20 cellular contexts compared by ENCODE assay signal in the genomic region with DNA sequence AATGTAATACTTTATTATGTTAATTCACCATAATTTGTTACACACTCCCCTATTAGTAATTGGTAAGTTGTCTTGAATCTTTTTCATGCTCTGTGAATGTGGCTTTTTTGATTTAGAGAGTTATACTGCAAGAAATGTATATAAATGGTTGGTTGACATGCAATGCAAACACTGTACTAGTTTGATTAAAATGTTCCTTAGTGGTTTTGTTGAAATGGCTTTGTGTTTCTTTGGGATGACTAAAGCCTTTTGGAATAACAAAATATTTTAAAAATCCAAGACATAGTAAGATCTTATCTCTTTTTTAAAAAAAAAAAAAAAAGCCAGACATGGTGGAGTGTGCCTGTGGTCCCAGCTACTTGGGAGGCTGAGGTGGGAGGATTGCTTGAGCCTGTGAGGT. TPM values are rescaled to one million over a fixed set of nuclear protein-coding genes. Genes with fewer than 3 reads are reported as not detected.
A peak's percentile ranks its signal among the peaks of the same experiment; 100 is the strongest.
DNase-seq lines count a peak whose midpoint lies in the region; ATAC-seq and TF ChIP-seq lines count a peak whose summit lies in the region.
"Had no signal": no experiment of that assay in that cellular context is flagged by ENCODE, and none has a peak within 500 bp of the region (broad histone marks: within the 10 kb centered on the region; RNA-seq: fewer than 3 reads in every experiment).

No MANE protein-coding gene starts in this region.

- H3K27ac ChIP-seq in GM23248: no peak overlapping the region
- H3K27ac ChIP-seq: A549 had no signal

- in situ Hi-C loops in GM23248 (cut with MboI): no loop called here

- peaks cover 3% of the 10 kb centered on the region; the same call in 1 of the 2 replicates for H4K20me1 ChIP-seq in GM23248 (ENCODE audit: insufficient read depth)

- H3F3A ChIP-seq in GM23248 (ENCODE audit: insufficient read depth): peaks cover 8% of the 10 kb centered on the region

- H3K4me3 Mint-ChIP-seq in chondrocyte (ENCODE audit: unreplicated experiment): no peak overlapping the region
- H3K4me3 Mint-ChIP-seq: CD4-positive, alpha-beta memory T cell; GM23338; H9 had no signal

- no peak overlapping the region for H3K4me2 ChIP-seq in GM23248 (ENCODE audit: unreplicated experiment)
- H3K4me2 ChIP-seq: A549, GM23338 had no signal

- no peak overlapping the region for H2AFZ ChIP-seq in GM23248
- H2AFZ ChIP-seq: GM23338 had no signal

- H3K4me1 ChIP-seq in GM23248 (ENCODE audit: insufficient read depth) (peaks cover 13% of the 10 kb centered on the region), adipocyte (ENCODE audit: control insufficient read depth, insufficient read depth, low read length) (peaks cover 13% of the 10 kb centered on the region)
- H3K4me1 ChIP-seq: A549 had no signal

- H3K4me3 ChIP-seq in GM23248 (no peak overlapping the region), adipocyte (ENCODE audit: low read length) (no peak overlapping the region)
- H3K4me3 ChIP-seq: A549, GM23338 had no signal

- peaks cover 100% of the 10 kb centered on the region for H3K79me2 ChIP-seq in GM23248 (ENCODE audit: insufficient read depth)

- H3K36me3 ChIP-seq in GM23248 (ENCODE audit: low read depth): peaks cover 15% of the 10 kb centered on the region
- H3K36me3 ChIP-seq in adipocyte (ENCODE audit: control insufficient read depth, insufficient read depth, low read length, severe bottlenecking): peaks cover 26% of the 10 kb centered on the region

- TF ChIP-seq CTCF in chondrocyte (IDR thresholded peaks at IDR 0.05): no peak

- H3K27ac Mint-ChIP-seq in chondrocyte (ENCODE audit: unreplicated experiment): peak overlapping the region; percentile 74
- H3K27ac Mint-ChIP-seq: CD4-positive, alpha-beta memory T cell; GM23338; H9 had no signal

- DNase-seq in GM23248 (peak; percentile 10), adipocyte (ENCODE audit: low read depth) (peak; percentile 33), chondrocyte (ENCODE audit: low spot score) (no peak), hepatic stellate cell (ENCODE audit: low spot score) (peak; percentile 53), NCI-H524 treated with DMSO at 0.1 percent for 48 hours (lab: John Stamatoyannopoulos, UW) (no peak), NCI-H1694 treated with DMSO at 0.1 percent for 48 hours (lab: John Stamatoyannopoulos, UW) (no peak), AG20443 (ENCODE audit: low spot score) (no peak)
- DNase-seq: 8988T; ACHN; C1 segment of cervical spinal cord; Calu3; CD4-positive, alpha-beta memory T cell; COR-L47; DMS53; DMS79 treated with DMSO at 0.1 percent for 48 hours; H9 had no signal

- no peaks in the 10 kb centered on the region for H3K27me3 Mint-ChIP-seq in chondrocyte (ENCODE audit: low read depth)
- H3K27me3 Mint-ChIP-seq: CD4-positive, alpha-beta memory T cell had no signal

- H3K9ac ChIP-seq in GM23248: no peak overlapping the region
- H3K9ac ChIP-seq in adipocyte (ENCODE audit: low read length): no peak overlapping the region

- no peaks in the 10 kb centered on the region for H3K27me3 ChIP-seq in GM23248 (replicated peaks; ENCODE audit: insufficient read depth)
- no peaks in the 10 kb centered on the region for H3K27me3 ChIP-seq in adipocyte (replicated peaks; ENCODE audit: control insufficient read depth, insufficient read depth, low read length)

- H3K9me2 ChIP-seq in GM23248 (ENCODE audit: insufficient read depth): no peaks in the 10 kb centered on the region

- H3K4me1 Mint-ChIP-seq in chondrocyte (ENCODE audit: low read depth): peaks cover 23% of the 10 kb centered on the region
- H3K4me1 Mint-ChIP-seq: GM23338, H9 had no signal

- H3K9me3 ChIP-seq in GM23248 (ENCODE audit: low read depth): no peaks in the 10 kb centered on the region
- no peaks in the 10 kb centered on the region for H3K9me3 ChIP-seq in adipocyte (ENCODE audit: control insufficient read depth, low read length)
- H3K9me3 ChIP-seq: A549 had no signal

- peaks cover 6% of the 10 kb centered on the region for H3K36me3 Mint-ChIP-seq in chondrocyte (ENCODE audit: low read depth)

- no peak for ATAC-seq in esophagus mucosa
- ATAC-seq: A549, GM23338, HCT116 had no signal

- H3K9me3 Mint-ChIP-seq in chondrocyte (ENCODE audit: low read depth): no peaks in the 10 kb centered on the region
- H3K9me3 Mint-ChIP-seq: CD4-positive, alpha-beta memory T cell; GM23338; H9 had no signal

RNA-seq across cellular contexts. Expression of gene LAMP1, which starts 10.5 kb away (rescaled TPM):
- total RNA-seq in GM23248 (2014; rRNA removed; shearing (Covaris generic)): 295 and 305 TPM in 2 replicates
- 111 and 118 TPM in 2 replicates for polyA plus RNA-seq in GM23248 (2016; fragmentation: Nextera tagmentation; extraction: Ambion mirVana)
- total RNA-seq in chondrocyte (329 to 361 TPM (median 332 TPM) in 3 replicates), esophagus mucosa (144 TPM)

RNA-seq across cellular contexts. Expression of gene GRTP1, which starts 56.4 kb away (rescaled TPM):
- not detected in 2 replicates for total RNA-seq in GM23248 (2014; rRNA removed; shearing (Covaris generic))
- polyA plus RNA-seq in GM23248 (2016; fragmentation: Nextera tagmentation; extraction: Ambion mirVana): 0.18 TPM in 1 of 2 replicates, not detected in the other
- total RNA-seq in chondrocyte: 1.3 to 1.7 TPM (median 1.7 TPM) in 3 replicates
- 15.1 TPM for total RNA-seq in esophagus mucosa

Comparison
In these comparisons a context has a peak if more than half of its experiments do, and no peak if none do; other contexts are left out.
1. DNase-seq: peak in GM23248 (single experiment), adipocyte (single experiment) and hepatic stellate cell (single experiment); none in chondrocyte (single experiment), NCI-H524 treated with DMSO at 0.1 percent for 48 hours (single experiment), NCI-H1694 treated with DMSO at 0.1 percent for 48 hours (single experiment) and AG20443 (single experiment).